ENCODE assay signal across 24 cellular contexts in genomic region chr11:73510106-73510505, GRCh38.
"Had no signal": no experiment of that assay in that cellular context is flagged by ENCODE, and none has a peak within 500 bp of the region (broad histone marks: within the 10 kb centered on the region; RNA-seq: fewer than 3 reads in every experiment).

No MANE protein-coding gene starts in this region.

- H3K27ac ChIP-seq: colonic mucosa, epithelial cell of prostate, esophagus squamous epithelium, gastrocnemius medialis, heart right ventricle, left lung, lower lobe of right lung had no signal

- H3K36me3 ChIP-seq: colonic mucosa, esophagus squamous epithelium, gastrocnemius medialis, heart right ventricle, left lung, lower lobe of right lung had no signal

- ATAC-seq: effector memory CD8-positive, alpha-beta T cell; esophagus mucosa; gastrocnemius medialis; heart right ventricle; left cardiac atrium; left lung; left ventricle myocardium superior; lower lobe of right lung; mucosa of descending colon had no signal

- DNase-seq: colonic mucosa; cortex of kidney; effector CD8-positive, alpha-beta T cell; effector memory CD8-positive, alpha-beta T cell; endodermal cell; erythroblast; esophagus squamous epithelium; foreskin fibroblast; gastrocnemius medialis; glutamatergic neuron; heart right ventricle; hippocampal formation; left cardiac atrium; left lung; left ventricle myocardium superior; lower lobe of right lung; mesenchymal stem cell; mucosa of descending colon; naive B cell had no signal

- H3K27me3 ChIP-seq: colonic mucosa, esophagus squamous epithelium, gastrocnemius medialis, heart right ventricle, left lung had no signal

- FAIRE-seq: endometrium, islet of Langerhans, keratinocyte had no signal

- H3K9me3 ChIP-seq: colonic mucosa, esophagus squamous epithelium, gastrocnemius medialis, heart right ventricle, left lung, lower lobe of right lung, mucosa of descending colon had no signal

- H3K4me3 ChIP-seq: colonic mucosa, esophagus squamous epithelium, gastrocnemius medialis, heart right ventricle, left lung, lower lobe of right lung, mucosa of descending colon had no signal

- H3K4me1 ChIP-seq: colonic mucosa, esophagus squamous epithelium, left lung, lower lobe of right lung had no signal
